13 cellular contexts compared by ENCODE assay signal in genomic region chr11:1387961-1388762, GRCh38. TPM values are rescaled to one million over a fixed set of nuclear protein-coding genes. Genes with fewer than 3 reads are reported as not detected.
DNase-seq lines count a peak whose midpoint lies in the region; ATAC-seq and TF ChIP-seq lines count a peak whose summit lies in the region.
"Had no signal": no experiment of that assay in that cellular context is flagged by ENCODE, and none has a peak within 500 bp of the region (broad histone marks: within the 10 kb centered on the region; RNA-seq: fewer than 3 reads in every experiment).

No MANE protein-coding gene starts in this region.

- H3K27ac ChIP-seq in right cardiac atrium (ENCODE audit: low read length) (no peak overlapping the region), smooth muscle cell (ENCODE audit: low read depth) (no peak overlapping the region)

- H2AFZ ChIP-seq in smooth muscle cell (ENCODE audit: low read depth), result no peak overlapping the region

- 64% methylated on average over 22 of the region's 22 CpGs for WGBS in right cardiac atrium
- WGBS in smooth muscle cell (ENCODE audit: low lambda C conversion rate), result 57% methylated on average over 22 of the region's 22 CpGs

- no peak for ATAC-seq in right cardiac atrium

- no peaks in the 10 kb centered on the region for H3F3A ChIP-seq in smooth muscle cell (ENCODE audit: low read depth)

- peaks cover 7% of the 10 kb centered on the region for H4K20me1 ChIP-seq in smooth muscle cell (ENCODE audit: low read depth)

- CTCF ChIA-PET in activated naive CD4-positive, alpha-beta T cell treated with anti-CD3 and anti-CD28 coated beads for 36 hours (lab: Charles Lee), result no interaction called here

- peak; percentile 35 for DNase-seq in activated naive CD4-positive, alpha-beta T cell treated with anti-CD3 and anti-CD28 coated beads for 36 hours
- DNase-seq in activated naive CD4-positive, alpha-beta T cell treated with Interleukin-2 at 50 U/mL for 16 hours, result no peak
- no peak for DNase-seq in NT2/D1 (ENCODE audit: low read depth, low spot score)
- DNase-seq in right cardiac atrium, result peak in 2 of 3 donors; percentile 39 to 41
- DNase-seq in smooth muscle cell (lab: John Stamatoyannopoulos, UW; ENCODE audit: unreplicated experiment), result no peak
- DNase-seq in ecto neural progenitor cell (ENCODE audit: low spot score), result no peak
- no peak for DNase-seq in NCI-H524 treated with DMSO at 0.1 percent for 48 hours (lab: John Stamatoyannopoulos, UW)
- no peak for DNase-seq in A172 (ENCODE audit: low spot score)
- DNase-seq: activated gamma-delta T cell treated with Interleukin-2 at 50 U/mL for 16 hours; NCI-H1436; occipital lobe; stimulated activated CD8-positive, alpha-beta memory T cell treated with anti-CD3 and anti-CD28 coated beads, Interleukin-4, amount 100 ng/mL, for 48 hours; T-helper 1 cell had no signal

- H3K9ac ChIP-seq in NT2/D1 (ENCODE audit: insufficient read length, low read depth) (peak overlapping the region; percentile 98), smooth muscle cell (ENCODE audit: low read depth) (peak overlapping the region; percentile 34)

- H3K36me3 ChIP-seq in NT2/D1 (ENCODE audit: insufficient read depth, insufficient read length, low read length) (no peaks in the 10 kb centered on the region), smooth muscle cell (ENCODE audit: low read depth) (no peaks in the 10 kb centered on the region)

- H3K27me3 ChIP-seq in NT2/D1 (ENCODE audit: insufficient read depth, insufficient read length) (peaks cover 28% of the 10 kb centered on the region), right cardiac atrium (ENCODE audit: control insufficient read depth, insufficient read depth) (no peaks in the 10 kb centered on the region), smooth muscle cell (ENCODE audit: low read depth) (peaks cover 25% of the 10 kb centered on the region)

- H3K4me2 ChIP-seq in smooth muscle cell, result peak overlapping the region; percentile 90

- H3K9me3 ChIP-seq in NT2/D1 (ENCODE audit: insufficient read depth, low read length) (no peaks in the 10 kb centered on the region), right cardiac atrium (ENCODE audit: control insufficient read depth, low read length) (no peaks in the 10 kb centered on the region), smooth muscle cell (replicated peaks; ENCODE audit: low read depth) (no peaks in the 10 kb centered on the region)

- H3K4me1 ChIP-seq in NT2/D1 (ENCODE audit: insufficient read depth, insufficient read length), result peaks cover 15% of the 10 kb centered on the region
- no peaks in the 10 kb centered on the region for H3K4me1 ChIP-seq in right cardiac atrium (ENCODE audit: control insufficient read depth, insufficient read depth, low read length)
- peaks cover 6% of the 10 kb centered on the region for H3K4me1 ChIP-seq in smooth muscle cell (ENCODE audit: low read depth)

- H3K27me3 Mint-ChIP-seq in activated naive CD4-positive, alpha-beta T cell treated with anti-CD3 and anti-CD28 coated beads for 36 hours (ENCODE audit: low read depth), result peaks cover 21% of the 10 kb centered on the region

- no peak overlapping the region for H3K4me3 Mint-ChIP-seq in activated naive CD4-positive, alpha-beta T cell treated with anti-CD3 and anti-CD28 coated beads for 36 hours

- H3K9me3 Mint-ChIP-seq in activated naive CD4-positive, alpha-beta T cell treated with anti-CD3 and anti-CD28 coated beads for 36 hours, result no peaks in the 10 kb centered on the region

- intact Hi-C loops in activated naive CD4-positive, alpha-beta T cell treated with anti-CD3 and anti-CD28 coated beads for 36 hours (cut with micrococcal nuclease), result loop anchor here (2.0 to 10.0 kb wide), 4 partner anchors 53 to 693 kb away; partner anchors contain the start of genes DEAF1 and TMEM80
- intact Hi-C loops in right cardiac atrium (cut with DNase I), result no loop called here

- H3K79me2 ChIP-seq in smooth muscle cell (ENCODE audit: low read depth), result no peaks in the 10 kb centered on the region

- H3K27ac Mint-ChIP-seq in activated naive CD4-positive, alpha-beta T cell treated with anti-CD3 and anti-CD28 coated beads for 36 hours, result no peak overlapping the region

- H3K36me3 Mint-ChIP-seq in activated naive CD4-positive, alpha-beta T cell treated with anti-CD3 and anti-CD28 coated beads for 36 hours (ENCODE audit: low read depth), result no peaks in the 10 kb centered on the region

- TF ChIP-seq CTCF in smooth muscle cell (IDR thresholded peaks at IDR 0.05; ENCODE audit: borderline replicate concordance, insufficient read depth, poor library complexity, severe bottlenecking), result no peak

- H3K4me1 Mint-ChIP-seq in activated naive CD4-positive, alpha-beta T cell treated with anti-CD3 and anti-CD28 coated beads for 36 hours (ENCODE audit: low read depth), result peaks cover 7% of the 10 kb centered on the region

- H3K4me3 ChIP-seq in NT2/D1 (ENCODE audit: insufficient read length, low read depth) (peak overlapping the region; percentile 83), right cardiac atrium (ENCODE audit: low read length) (no peak overlapping the region), smooth muscle cell (peak overlapping the region; percentile 56)

RNA-seq across cellular contexts. Expression of gene BRSK2, which starts 1.6 kb away (rescaled TPM):
- under 1 TPM; 0.17 to 0.44 TPM for total RNA-seq in activated naive CD4-positive, alpha-beta T cell treated with anti-CD3 and anti-CD28 coated beads for 36 hours
- 1 to 10 TPM in 2 of 4 donors, under 1 TPM in 2; 0.61 to 2.3 (median 1.4) TPM for total RNA-seq in right cardiac atrium
- 2.3 TPM for polyA plus RNA-seq in right cardiac atrium
- total RNA-seq in smooth muscle cell, result 0.27 and 5.2 TPM in 2 replicates
- 1.5 and 2.3 TPM in 2 replicates for polyA plus RNA-seq in smooth muscle cell
- total RNA-seq in A172 (2014; rRNA removed; shearing (Covaris generic)), result 8.6 and 13.0 TPM in 2 replicates

Comparison
In these comparisons a context has a peak if more than half of its experiments do, and no peak if none do; other contexts are left out.
1. DNase-seq: peak in activated naive CD4-positive, alpha-beta T cell treated with anti-CD3 and anti-CD28 coated beads for 36 hours (single experiment) and right cardiac atrium (2 of 3); none in activated naive CD4-positive, alpha-beta T cell treated with Interleukin-2 at 50 U/mL for 16 hours (single experiment), NT2/D1 (single experiment), smooth muscle cell (single experiment), ecto neural progenitor cell (single experiment), NCI-H524 treated with DMSO at 0.1 percent for 48 hours (single experiment) and A172 (single experiment).